ENCODE assay signal across 20 cellular contexts in genomic region chr2:240247241-240247867, GRCh38.
DNase-seq lines count a peak whose midpoint lies in the region; ATAC-seq and TF ChIP-seq lines count a peak whose summit lies in the region.
"Had no signal": no experiment of that assay in that cellular context is flagged by ENCODE, and none has a peak within 500 bp of the region (broad histone marks: within the 10 kb centered on the region; RNA-seq: fewer than 3 reads in every experiment).

No MANE protein-coding gene starts in this region.

- H3K4me2 ChIP-seq in Karpas-422 (ENCODE audit: low read depth, low read length, poor library complexity, severe bottlenecking): no peak overlapping the region

- no peak overlapping the region for H3K27ac Mint-ChIP-seq in activated CD8-positive, alpha-beta T cell treated with anti-CD3 and anti-CD28 coated beads, Interleukin-2, amount 10 ng/mL, durations not matched to agents 7 days and 5 days
- H3K27ac Mint-ChIP-seq in activated CD8-positive, alpha-beta T cell treated with anti-CD3 and anti-CD28 coated beads for 36 hours: no peak overlapping the region
- H3K27ac Mint-ChIP-seq in activated CD8-positive, alpha-beta memory T cell treated with anti-CD3 and anti-CD28 coated beads, Interleukin-2, amount 10 ng/mL, durations not matched to agents 7 days and 5 days: no peak overlapping the region
- no peak overlapping the region for H3K27ac Mint-ChIP-seq in stimulated activated memory B cell treated with anti-CD40 and anti-IgM and Interleukin-4, amounts not matched to agents 10 μg/mL and 1 μg/mL and 100 μg/mL, for 72 hours
- H3K27ac Mint-ChIP-seq: activated B cell treated with CpG ODN at 0.5 μM for 24 hours had no signal

- no peak for ATAC-seq in activated CD8-positive, alpha-beta T cell treated with anti-CD3 and anti-CD28 coated beads, Interleukin-2, amount 10 ng/mL, durations not matched to agents 7 days and 5 days
- ATAC-seq in activated CD8-positive, alpha-beta T cell treated with anti-CD3 and anti-CD28 coated beads for 36 hours: no peak
- no peak for ATAC-seq in activated CD8-positive, alpha-beta memory T cell treated with anti-CD3 and anti-CD28 coated beads, Interleukin-2, amount 10 ng/mL, durations not matched to agents 7 days and 5 days
- ATAC-seq in stimulated activated memory B cell treated with anti-CD40 and anti-IgM and Interleukin-4, amounts not matched to agents 10 μg/mL and 1 μg/mL and 100 μg/mL, for 72 hours: no peak
- ATAC-seq in GM21390 (IDR thresholded peaks at IDR 0.05; ENCODE audit: unreplicated experiment): no peak
- ATAC-seq: activated naive CD4-positive, alpha-beta T cell treated with anti-CD3 and anti-CD28 coated beads, Interleukin-2, amount 50 U/mL, for 72 hours; HCT116 had no signal

- H3K27me3 Mint-ChIP-seq in activated CD8-positive, alpha-beta T cell treated with anti-CD3 and anti-CD28 coated beads, Interleukin-2, amount 10 ng/mL, durations not matched to agents 7 days and 5 days (ENCODE audit: low read depth): peaks cover 2% of the 10 kb centered on the region
- H3K27me3 Mint-ChIP-seq in activated CD8-positive, alpha-beta T cell treated with anti-CD3 and anti-CD28 coated beads for 36 hours: peaks cover 8% of the 10 kb centered on the region
- no peaks in the 10 kb centered on the region for H3K27me3 Mint-ChIP-seq in activated CD8-positive, alpha-beta memory T cell treated with anti-CD3 and anti-CD28 coated beads, Interleukin-2, amount 10 ng/mL, durations not matched to agents 7 days and 5 days
- H3K27me3 Mint-ChIP-seq in stimulated activated memory B cell treated with anti-CD40 and anti-IgM and Interleukin-4, amounts not matched to agents 10 μg/mL and 1 μg/mL and 100 μg/mL, for 72 hours: peaks cover 39% of the 10 kb centered on the region

- no peak overlapping the region for H2AFZ ChIP-seq in Karpas-422 (ENCODE audit: low read length)

- no peak overlapping the region for H3K4me3 Mint-ChIP-seq in activated CD8-positive, alpha-beta T cell treated with anti-CD3 and anti-CD28 coated beads, Interleukin-2, amount 10 ng/mL, durations not matched to agents 7 days and 5 days
- H3K4me3 Mint-ChIP-seq in activated CD8-positive, alpha-beta T cell treated with anti-CD3 and anti-CD28 coated beads for 36 hours: no peak overlapping the region
- H3K4me3 Mint-ChIP-seq in activated CD8-positive, alpha-beta memory T cell treated with anti-CD3 and anti-CD28 coated beads, Interleukin-2, amount 10 ng/mL, durations not matched to agents 7 days and 5 days: no peak overlapping the region
- H3K4me3 Mint-ChIP-seq in stimulated activated memory B cell treated with anti-CD40 and anti-IgM and Interleukin-4, amounts not matched to agents 10 μg/mL and 1 μg/mL and 100 μg/mL, for 72 hours: no peak overlapping the region
- H3K4me3 Mint-ChIP-seq: activated B cell treated with CpG ODN at 0.5 μM for 24 hours had no signal

- H3K79me2 ChIP-seq in Karpas-422 (ENCODE audit: low read length): no peaks in the 10 kb centered on the region

- no peaks in the 10 kb centered on the region for H4K20me1 ChIP-seq in Karpas-422 (ENCODE audit: insufficient read depth, low read depth, low read length)

- DNase-seq in activated CD8-positive, alpha-beta T cell treated with anti-CD3 and anti-CD28 coated beads, Interleukin-2, amount 10 ng/mL, durations not matched to agents 7 days and 5 days: peak; percentile 16
- DNase-seq in activated CD8-positive, alpha-beta T cell treated with anti-CD3 and anti-CD28 coated beads for 36 hours: no peak
- DNase-seq in activated CD8-positive, alpha-beta memory T cell treated with anti-CD3 and anti-CD28 coated beads, Interleukin-2, amount 10 ng/mL, durations not matched to agents 7 days and 5 days: peak; percentile 26
- peak; percentile 49 for DNase-seq in mesenteric fat pad (ENCODE audit: low spot score)
- DNase-seq in ureter (ENCODE audit: low spot score): peak; percentile 37
- no peak for DNase-seq in Karpas-422
- DNase-seq: activated B cell treated with CpG ODN at 0.5 μM for 24 hours; C1 segment of cervical spinal cord; central memory CD4-positive, alpha-beta T cell; mammary epithelial cell; NCI-H2081; NCI-H82; T-helper 9 cell had no signal

- H3K4me1 ChIP-seq in Karpas-422 (ENCODE audit: low read length): no peaks in the 10 kb centered on the region

- H3K9me3 Mint-ChIP-seq in activated CD8-positive, alpha-beta T cell treated with anti-CD3 and anti-CD28 coated beads, Interleukin-2, amount 10 ng/mL, durations not matched to agents 7 days and 5 days (ENCODE audit: insufficient read depth): no peaks in the 10 kb centered on the region
- H3K9me3 Mint-ChIP-seq in activated CD8-positive, alpha-beta T cell treated with anti-CD3 and anti-CD28 coated beads for 36 hours: no peaks in the 10 kb centered on the region
- H3K9me3 Mint-ChIP-seq in activated CD8-positive, alpha-beta memory T cell treated with anti-CD3 and anti-CD28 coated beads, Interleukin-2, amount 10 ng/mL, durations not matched to agents 7 days and 5 days (ENCODE audit: low read depth): no peaks in the 10 kb centered on the region
- no peaks in the 10 kb centered on the region for H3K9me3 Mint-ChIP-seq in stimulated activated memory B cell treated with anti-CD40 and anti-IgM and Interleukin-4, amounts not matched to agents 10 μg/mL and 1 μg/mL and 100 μg/mL, for 72 hours
- H3K9me3 Mint-ChIP-seq: activated naive CD4-positive, alpha-beta T cell treated with anti-CD3 and anti-CD28 coated beads, Interleukin-2, amount 50 U/mL, for 72 hours had no signal

- intact Hi-C loops in activated CD8-positive, alpha-beta T cell treated with anti-CD3 and anti-CD28 coated beads for 36 hours (cut with micrococcal nuclease): no loop called here

- H3K4me3 ChIP-seq in Karpas-422 (ENCODE audit: low read length): no peak overlapping the region
- H3K4me3 ChIP-seq: ovary, thoracic aorta had no signal

- H3K27ac ChIP-seq in Karpas-422 (ENCODE audit: low read length): no peak overlapping the region
- H3K27ac ChIP-seq: epithelial cell of prostate, ovary, thoracic aorta had no signal

- H3K27me3 ChIP-seq in Karpas-422 (ENCODE audit: low read length): no peaks in the 10 kb centered on the region
- H3K27me3 ChIP-seq: ovary had no signal

- no peaks in the 10 kb centered on the region for H3K36me3 Mint-ChIP-seq in activated CD8-positive, alpha-beta T cell treated with anti-CD3 and anti-CD28 coated beads, Interleukin-2, amount 10 ng/mL, durations not matched to agents 7 days and 5 days (ENCODE audit: low read depth)
- no peaks in the 10 kb centered on the region for H3K36me3 Mint-ChIP-seq in activated CD8-positive, alpha-beta T cell treated with anti-CD3 and anti-CD28 coated beads for 36 hours (ENCODE audit: low read depth)
- no peaks in the 10 kb centered on the region for H3K36me3 Mint-ChIP-seq in activated CD8-positive, alpha-beta memory T cell treated with anti-CD3 and anti-CD28 coated beads, Interleukin-2, amount 10 ng/mL, durations not matched to agents 7 days and 5 days
- H3K36me3 Mint-ChIP-seq in stimulated activated memory B cell treated with anti-CD40 and anti-IgM and Interleukin-4, amounts not matched to agents 10 μg/mL and 1 μg/mL and 100 μg/mL, for 72 hours: no peaks in the 10 kb centered on the region
- H3K36me3 Mint-ChIP-seq: activated naive CD4-positive, alpha-beta T cell treated with anti-CD3 and anti-CD28 coated beads, Interleukin-2, amount 50 U/mL, for 72 hours had no signal

- H3K36me3 ChIP-seq in Karpas-422 (ENCODE audit: insufficient read depth, low read length): no peaks in the 10 kb centered on the region
- H3K36me3 ChIP-seq: ovary, thoracic aorta had no signal

- H3K9me3 ChIP-seq in Karpas-422 (ENCODE audit: low read length): no peaks in the 10 kb centered on the region
- H3K9me3 ChIP-seq: ovary, thoracic aorta had no signal

- H3K4me1 Mint-ChIP-seq in activated CD8-positive, alpha-beta T cell treated with anti-CD3 and anti-CD28 coated beads, Interleukin-2, amount 10 ng/mL, durations not matched to agents 7 days and 5 days (ENCODE audit: low read depth): no peaks in the 10 kb centered on the region
- no peaks in the 10 kb centered on the region for H3K4me1 Mint-ChIP-seq in activated CD8-positive, alpha-beta T cell treated with anti-CD3 and anti-CD28 coated beads for 36 hours (ENCODE audit: low read depth)
- H3K4me1 Mint-ChIP-seq in activated CD8-positive, alpha-beta memory T cell treated with anti-CD3 and anti-CD28 coated beads, Interleukin-2, amount 10 ng/mL, durations not matched to agents 7 days and 5 days: no peaks in the 10 kb centered on the region
- H3K4me1 Mint-ChIP-seq in stimulated activated memory B cell treated with anti-CD40 and anti-IgM and Interleukin-4, amounts not matched to agents 10 μg/mL and 1 μg/mL and 100 μg/mL, for 72 hours: no peaks in the 10 kb centered on the region
- H3K4me1 Mint-ChIP-seq: activated B cell treated with CpG ODN at 0.5 μM for 24 hours had no signal

- no peak for TF ChIP-seq CTCF in activated CD8-positive, alpha-beta T cell treated with anti-CD3 and anti-CD28 coated beads for 36 hours (IDR thresholded peaks at IDR 0.05)

- CTCF ChIA-PET in activated CD8-positive, alpha-beta T cell treated with anti-CD3 and anti-CD28 coated beads, Interleukin-2, amount 10 ng/mL, durations not matched to agents 7 days and 5 days (lab: Charles Lee): no interaction called here
- CTCF ChIA-PET in activated CD8-positive, alpha-beta T cell treated with anti-CD3 and anti-CD28 coated beads for 36 hours (lab: Charles Lee): interaction anchor here (2.2 kb wide), 1 partner anchor 15 kb away, joined by 7 read pairs; no protein-coding TSS in a partner anchor
- CTCF ChIA-PET in activated CD8-positive, alpha-beta memory T cell treated with anti-CD3 and anti-CD28 coated beads, Interleukin-2, amount 10 ng/mL, durations not matched to agents 7 days and 5 days (lab: Charles Lee): no interaction called here

- no peak overlapping the region for H3K9ac ChIP-seq in Karpas-422 (ENCODE audit: low read length)

- POLR2A ChIA-PET in activated CD8-positive, alpha-beta T cell treated with anti-CD3 and anti-CD28 coated beads, Interleukin-2, amount 10 ng/mL, durations not matched to agents 7 days and 5 days (lab: Charles Lee): no interaction called here
- POLR2A ChIA-PET in activated CD8-positive, alpha-beta T cell treated with anti-CD3 and anti-CD28 coated beads for 36 hours (lab: Charles Lee): no interaction called here

- no peaks in the 10 kb centered on the region for H3K9me2 ChIP-seq in Karpas-422 (replicated peaks; ENCODE audit: insufficient read depth, low read length)

Comparison
In these comparisons a context has a peak if more than half of its experiments do, and no peak if none do; other contexts are left out.
1. DNase-seq: peak in activated CD8-positive, alpha-beta T cell treated with anti-CD3 and anti-CD28 coated beads, Interleukin-2, amount 10 ng/mL, durations not matched to agents 7 days and 5 days (single experiment), activated CD8-positive, alpha-beta memory T cell treated with anti-CD3 and anti-CD28 coated beads, Interleukin-2, amount 10 ng/mL, durations not matched to agents 7 days and 5 days (single experiment), mesenteric fat pad (single experiment) and ureter (single experiment); none in activated CD8-positive, alpha-beta T cell treated with anti-CD3 and anti-CD28 coated beads for 36 hours (single experiment) and Karpas-422 (single experiment).